ENCODE assay signal across 1 cellular context in the genomic region with DNA sequence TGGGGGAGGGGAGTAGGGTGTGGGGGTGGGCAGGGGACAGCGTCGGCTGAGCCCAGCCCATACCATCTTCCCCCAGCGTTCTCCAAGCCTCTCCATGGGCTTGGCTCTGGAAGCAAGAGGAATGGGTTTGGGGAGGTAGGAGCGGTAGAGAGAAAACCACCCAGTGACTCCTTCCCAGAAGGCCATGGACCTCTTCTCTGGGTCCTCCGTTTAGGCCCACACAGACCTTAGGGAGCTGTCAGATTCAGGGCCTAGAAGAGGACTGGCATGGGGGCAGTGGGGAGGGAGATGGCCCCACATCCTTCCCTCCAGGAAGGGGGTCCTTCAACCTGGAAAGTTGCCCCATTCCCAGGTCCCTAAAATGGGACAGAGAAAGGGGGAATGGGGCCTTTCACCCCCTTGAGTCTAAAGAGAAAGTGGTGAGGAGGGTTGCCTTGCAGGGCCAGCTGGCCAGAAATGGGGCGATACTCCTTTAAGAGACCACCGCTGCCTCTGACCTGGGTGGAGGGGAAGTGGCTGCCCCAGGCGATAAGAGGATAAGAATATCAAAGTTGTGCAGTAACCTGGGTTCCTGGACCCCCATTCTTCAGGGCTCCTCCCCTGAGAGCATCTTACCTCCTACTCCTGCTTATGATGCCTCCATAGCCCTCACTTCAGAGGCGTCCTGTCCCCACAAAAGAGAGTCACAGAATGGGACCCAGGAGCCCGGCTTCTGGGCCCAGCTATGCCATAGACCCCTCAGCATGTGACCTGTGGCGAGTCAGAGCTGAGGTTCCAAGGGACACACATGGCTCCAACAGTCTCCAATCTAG.
TF ChIP-seq lines count a peak whose summit lies in the region.

No MANE protein-coding gene starts in this region.

TF ChIP-seq in GM12878, 131 proteins besides CTCF, POLR2A, EP300 and RAD21:
- peak; percentile 54; the same call in 1 of the 2 replicates for TF ChIP-seq POLR2AphosphoS5 (IDR thresholded peaks at IDR 0.05; ENCODE audit: low read length)
- TF ChIP-seq, protein P1, sequence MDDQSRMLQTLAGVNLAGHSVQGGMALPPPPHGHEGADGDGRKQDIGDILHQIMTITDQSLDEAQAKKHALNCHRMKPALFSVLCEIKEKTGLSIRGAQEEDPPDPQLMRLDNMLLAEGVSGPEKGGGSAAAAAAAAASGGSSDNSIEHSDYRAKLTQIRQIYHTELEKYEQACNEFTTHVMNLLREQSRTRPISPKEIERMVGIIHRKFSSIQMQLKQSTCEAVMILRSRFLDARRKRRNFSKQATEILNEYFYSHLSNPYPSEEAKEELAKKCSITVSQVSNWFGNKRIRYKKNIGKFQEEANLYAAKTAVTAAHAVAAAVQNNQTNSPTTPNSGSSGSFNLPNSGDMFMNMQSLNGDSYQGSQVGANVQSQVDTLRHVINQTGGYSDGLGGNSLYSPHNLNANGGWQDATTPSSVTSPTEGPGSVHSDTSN (IDR thresholded peaks at IDR 0.05; ENCODE audit: insufficient replicate concordance, low read depth, low read length): no peak
- peak; percentile 54; the same call in 1 of the 2 replicates for TF ChIP-seq SPI1 (IDR thresholded peaks at IDR 0.05; ENCODE audit: borderline replicate concordance, insufficient read depth, low read depth, low read length)
- TF ChIP-seq, protein P2, sequence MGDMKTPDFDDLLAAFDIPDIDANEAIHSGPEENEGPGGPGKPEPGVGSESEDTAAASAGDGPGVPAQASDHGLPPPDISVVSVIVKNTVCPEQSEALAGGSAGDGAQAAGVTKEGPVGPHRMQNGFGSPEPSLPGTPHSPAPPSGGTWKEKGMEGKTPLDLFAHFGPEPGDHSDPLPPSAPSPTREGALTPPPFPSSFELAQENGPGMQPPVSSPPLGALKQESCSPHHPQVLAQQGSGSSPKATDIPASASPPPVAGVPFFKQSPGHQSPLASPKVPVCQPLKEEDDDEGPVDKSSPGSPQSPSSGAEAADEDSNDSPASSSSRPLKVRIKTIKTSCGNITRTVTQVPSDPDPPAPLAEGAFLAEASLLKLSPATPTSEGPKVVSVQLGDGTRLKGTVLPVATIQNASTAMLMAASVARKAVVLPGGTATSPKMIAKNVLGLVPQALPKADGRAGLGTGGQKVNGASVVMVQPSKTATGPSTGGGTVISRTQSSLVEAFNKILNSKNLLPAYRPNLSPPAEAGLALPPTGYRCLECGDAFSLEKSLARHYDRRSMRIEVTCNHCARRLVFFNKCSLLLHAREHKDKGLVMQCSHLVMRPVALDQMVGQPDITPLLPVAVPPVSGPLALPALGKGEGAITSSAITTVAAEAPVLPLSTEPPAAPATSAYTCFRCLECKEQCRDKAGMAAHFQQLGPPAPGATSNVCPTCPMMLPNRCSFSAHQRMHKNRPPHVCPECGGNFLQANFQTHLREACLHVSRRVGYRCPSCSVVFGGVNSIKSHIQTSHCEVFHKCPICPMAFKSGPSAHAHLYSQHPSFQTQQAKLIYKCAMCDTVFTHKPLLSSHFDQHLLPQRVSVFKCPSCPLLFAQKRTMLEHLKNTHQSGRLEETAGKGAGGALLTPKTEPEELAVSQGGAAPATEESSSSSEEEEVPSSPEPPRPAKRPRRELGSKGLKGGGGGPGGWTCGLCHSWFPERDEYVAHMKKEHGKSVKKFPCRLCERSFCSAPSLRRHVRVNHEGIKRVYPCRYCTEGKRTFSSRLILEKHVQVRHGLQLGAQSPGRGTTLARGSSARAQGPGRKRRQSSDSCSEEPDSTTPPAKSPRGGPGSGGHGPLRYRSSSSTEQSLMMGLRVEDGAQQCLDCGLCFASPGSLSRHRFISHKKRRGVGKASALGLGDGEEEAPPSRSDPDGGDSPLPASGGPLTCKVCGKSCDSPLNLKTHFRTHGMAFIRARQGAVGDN (IDR thresholded peaks at IDR 0.05): peak; percentile 9
- TF ChIP-seq HDAC2 (IDR thresholded peaks at IDR 0.05): no peak
- TF ChIP-seq BACH1 (IDR thresholded peaks at IDR 0.05; ENCODE audit: borderline replicate concordance): 0 out of 2 replicates have a peak, but pooled peaks have one; percentile 10
- TF ChIP-seq LARP7 (IDR thresholded peaks at IDR 0.05): peak; percentile 15
- peak; percentile 54 for TF ChIP-seq SMAD5 (IDR thresholded peaks at IDR 0.05; ENCODE audit: low read depth)
- peak; percentile 20 for TF ChIP-seq SMAD1 (IDR thresholded peaks at IDR 0.05; ENCODE audit: low read depth, partially characterized antibody)
- peak; percentile 21 for TF ChIP-seq IKZF1 (conservative IDR thresholded peaks at IDR 0.05)
- no peak for TF ChIP-seq SUPT20H (IDR thresholded peaks at IDR 0.05; ENCODE audit: borderline replicate concordance, control insufficient read depth, low read depth, low read length)
- TF ChIP-seq FOS (IDR thresholded peaks at IDR 0.05; ENCODE audit: borderline replicate concordance, extremely low read depth, insufficient read length): no peak
TF ChIP-seq in GM12878: peak in this region for 8.
